ENCODE assay signal across 10 cellular contexts in genomic region chr17:38883592-38884526, GRCh38. TPM values are rescaled to one million over a fixed set of nuclear protein-coding genes. Genes with fewer than 3 reads are reported as not detected.
DNase-seq lines count a peak whose midpoint lies in the region; ATAC-seq and TF ChIP-seq lines count a peak whose summit lies in the region.
"Had no signal": no experiment of that assay in that cellular context is flagged by ENCODE, and none has a peak within 500 bp of the region (broad histone marks: within the 10 kb centered on the region; RNA-seq: fewer than 3 reads in every experiment).

No MANE protein-coding gene starts in this region.

- H3K27ac ChIP-seq in caudate nucleus (ENCODE audit: low read depth, low read length): peak overlapping the region; percentile 70
- H3K27ac ChIP-seq in lung (ENCODE audit: low read depth in 1 of 2, low read length in 1 of 2): peak overlapping the region; percentile 45 to 79

- no peak overlapping the region for H3K4me3 ChIP-seq in lung
- H3K4me3 ChIP-seq: pancreas had no signal

- peak overlapping the region; percentile 68 for H3K4me3 Mint-ChIP-seq in stimulated activated naive CD8-positive, alpha-beta T cell treated with anti-CD3 and anti-CD28 coated beads, Interleukin-15, Interleukin-2, amounts not matched to agents 100 ng/mL and 50 ng/mL, for 24 hours

- H3K36me3 ChIP-seq in lung (ENCODE audit: control insufficient read depth in 2 of 2, insufficient read depth in 2 of 2, low read length in 2 of 2): peaks cover 0 to 36% of the 10 kb centered on the region in 2 donors

- in situ Hi-C loops in ACHN (cut with HindIII; ENCODE audit: low pct_ligation_motif_present, low pct_unique_long_range_greater_than_20kb, low sequenced_read_pairs): no loop called here

- H3K9me3 ChIP-seq in lung (ENCODE audit: control insufficient read depth in 2 of 2, insufficient read depth in 1 of 2, low read length in 1 of 2): no peaks in the 10 kb centered on the region
- H3K9me3 ChIP-seq: pancreas had no signal

- H3K27me3 ChIP-seq in lung (ENCODE audit: control insufficient read depth, insufficient read depth): no peaks in the 10 kb centered on the region
- H3K27me3 ChIP-seq: pancreas had no signal

- peaks cover 16 to 48% of the 10 kb centered on the region in 2 donors for H3K4me1 ChIP-seq in lung (ENCODE audit: control insufficient read depth in 2 of 2, insufficient read depth in 2 of 2, low read length in 2 of 2)

- DNase-seq in stimulated activated naive CD8-positive, alpha-beta T cell treated with anti-CD3 and anti-CD28 coated beads, Interleukin-15, Interleukin-2, amounts not matched to agents 100 U/mL and 50 U/mL, for 24 hours: no peak
- DNase-seq in caudate nucleus (lab: John Stamatoyannopoulos, UW) (peak in 7 of 61 donors; percentile 15 to 53 (median 28)), lung (ENCODE audit: low spot score) (no peak), DMS 273 (lab: John Stamatoyannopoulos, UW; ENCODE audit: unreplicated experiment) (no peak), ACHN (no peak), dermis blood vessel endothelial cell (no peak)
- DNase-seq: DMS 273 treated with DMSO at 0.1 percent for 48 hours, pancreas had no signal

- WGBS in lung, 2 donors: 19 to 36% methylated on average over 19 of the region's 19 CpGs

- no peak for ATAC-seq in stimulated activated naive CD8-positive, alpha-beta T cell treated with anti-CD3 and anti-CD28 coated beads, Interleukin-15, Interleukin-2, amounts not matched to agents 100 U/mL and 50 U/mL, for 24 hours
- ATAC-seq in lung (ENCODE audit: insufficient read depth, low FRiP score): no peak
- ATAC-seq in HG02759 (IDR thresholded peaks at IDR 0.05; ENCODE audit: unreplicated experiment): no peak
- ATAC-seq: pancreas had no signal

- peak overlapping the region; percentile 96 for H3K27ac Mint-ChIP-seq in stimulated activated naive CD8-positive, alpha-beta T cell treated with anti-CD3 and anti-CD28 coated beads, Interleukin-15, Interleukin-2, amounts not matched to agents 100 ng/mL and 50 ng/mL, for 24 hours

- H3K9me3 Mint-ChIP-seq in stimulated activated naive CD8-positive, alpha-beta T cell treated with anti-CD3 and anti-CD28 coated beads, Interleukin-15, Interleukin-2, amounts not matched to agents 100 ng/mL and 50 ng/mL, for 24 hours: no peaks in the 10 kb centered on the region

- no peak for TF ChIP-seq CTCF in lung (IDR thresholded peaks at IDR 0.05; ENCODE audit: control extremely low read depth, extremely low read depth)

- peaks cover 89% of the 10 kb centered on the region for H3K4me1 Mint-ChIP-seq in stimulated activated naive CD8-positive, alpha-beta T cell treated with anti-CD3 and anti-CD28 coated beads, Interleukin-15, Interleukin-2, amounts not matched to agents 100 ng/mL and 50 ng/mL, for 24 hours (ENCODE audit: low read depth)

- peaks cover 45% of the 10 kb centered on the region for H3K36me3 Mint-ChIP-seq in stimulated activated naive CD8-positive, alpha-beta T cell treated with anti-CD3 and anti-CD28 coated beads, Interleukin-15, Interleukin-2, amounts not matched to agents 100 ng/mL and 50 ng/mL, for 24 hours (ENCODE audit: low read depth)

- no peaks in the 10 kb centered on the region for H3K27me3 Mint-ChIP-seq in stimulated activated naive CD8-positive, alpha-beta T cell treated with anti-CD3 and anti-CD28 coated beads, Interleukin-15, Interleukin-2, amounts not matched to agents 100 ng/mL and 50 ng/mL, for 24 hours

RNA-seq across cellular contexts. Expression of gene LASP1, which starts 14.0 kb away (rescaled TPM):
- total RNA-seq in lung (100 to 1,000 TPM in 1 of 2 donors, 10 to 100 TPM in 1; 78.8 to 140 TPM), dermis blood vessel endothelial cell (104 and 199 TPM in 2 replicates)
- 10 to 100 TPM; 65.5 to 85.1 TPM for polyA plus RNA-seq in lung

RNA-seq across cellular contexts. Expression of gene RPL23, which starts 30.3 kb away (rescaled TPM):
- total RNA-seq in lung: 1,000 to 10,000 TPM in 1 of 2 donors, 100 to 1,000 TPM in 1; 989 to 1,269 TPM
- polyA plus RNA-seq in lung: 1,000 to 10,000 TPM; 2,276 to 4,467 TPM
- total RNA-seq in dermis blood vessel endothelial cell: 921 and 1,590 TPM in 2 replicates

RNA-seq across cellular contexts. Expression of gene CWC25, which starts 58.7 kb away (rescaled TPM):
- total RNA-seq in lung (10 to 100 TPM; 21.2 TPM), dermis blood vessel endothelial cell (11.7 and 13.1 TPM in 2 replicates)
- 10 to 100 TPM; 20.1 to 21.4 TPM for polyA plus RNA-seq in lung
